ENCODE assay signal across 20 cellular contexts in the genomic region with DNA sequence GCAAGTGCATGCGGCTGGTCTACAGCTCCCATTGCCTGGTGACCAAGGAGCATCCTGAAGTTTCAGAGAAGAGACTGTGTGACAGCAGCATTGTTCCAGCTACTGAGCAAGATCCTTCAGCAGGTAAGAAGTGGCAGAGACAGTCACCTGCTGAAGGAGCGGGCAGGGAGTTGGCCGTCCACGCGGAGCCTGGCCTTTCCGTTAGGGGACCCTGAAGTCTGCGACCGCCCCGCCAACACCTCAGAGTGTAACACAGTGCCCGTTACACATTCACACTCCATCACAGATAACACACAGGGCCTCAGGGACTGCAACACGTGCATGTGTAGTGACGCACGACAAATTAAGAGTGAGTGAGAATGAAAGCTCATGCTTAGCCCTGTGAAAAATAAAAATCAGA.
DNase-seq lines count a peak whose midpoint lies in the region; ATAC-seq and TF ChIP-seq lines count a peak whose summit lies in the region.
"Had no signal": no experiment of that assay in that cellular context is flagged by ENCODE, and none has a peak within 500 bp of the region (broad histone marks: within the 10 kb centered on the region; RNA-seq: fewer than 3 reads in every experiment).

No MANE protein-coding gene starts in this region.

- peaks cover 79% of the 10 kb centered on the region for H3K4me1 Mint-ChIP-seq in activated CD8-positive, alpha-beta T cell treated with anti-CD3 and anti-CD28 coated beads for 36 hours (ENCODE audit: low read depth)
- peaks cover 51% of the 10 kb centered on the region for H3K4me1 Mint-ChIP-seq in activated CD8-positive, alpha-beta T cell treated with anti-CD3 and anti-CD28 coated beads, Interleukin-2, amount 10 ng/mL, durations not matched to agents 7 days and 5 days (ENCODE audit: low read depth)
- H3K4me1 Mint-ChIP-seq in stimulated activated naive CD8-positive, alpha-beta T cell treated with anti-CD3 and anti-CD28 coated beads, Interleukin-15, amount 100 ng/mL, for 72 hours = peaks cover 96% of the 10 kb centered on the region
- H3K4me1 Mint-ChIP-seq in activated naive CD8-positive, alpha-beta T cell (ENCODE audit: low read depth) = peaks cover 66% of the 10 kb centered on the region
- H3K4me1 Mint-ChIP-seq in progenitor cell of endocrine pancreas (ENCODE audit: low read depth) = no peaks in the 10 kb centered on the region

- CTCF ChIA-PET in activated CD8-positive, alpha-beta T cell treated with anti-CD3 and anti-CD28 coated beads for 36 hours (lab: Charles Lee) = interaction anchor here (0.7 to 2.2 kb wide), 8 partner anchors 10 to 297 kb away, joined by 3 to 8 read pairs (median 6); no protein-coding TSS in a partner anchor
- CTCF ChIA-PET in activated CD8-positive, alpha-beta T cell treated with anti-CD3 and anti-CD28 coated beads, Interleukin-2, amount 10 ng/mL, durations not matched to agents 7 days and 5 days (lab: Charles Lee) = interaction anchor here (1.8 kb wide), 1 partner anchor 11 kb away, joined by 10 read pairs; no protein-coding TSS in a partner anchor

- POLR2A ChIA-PET in activated CD8-positive, alpha-beta T cell treated with anti-CD3 and anti-CD28 coated beads for 36 hours (lab: Charles Lee) = interaction anchor here (0.6 to 29.9 kb wide), 12 partner anchors 11 to 83 kb away, joined by 3 to 853 read pairs (median 12); a partner anchor contains a TSS
- POLR2A ChIA-PET in activated CD8-positive, alpha-beta T cell treated with anti-CD3 and anti-CD28 coated beads, Interleukin-2, amount 10 ng/mL, durations not matched to agents 7 days and 5 days (lab: Charles Lee) = interaction anchor here (0.5 to 1.8 kb wide), 6 partner anchors 11 to 94 kb away, joined by 3 to 9 read pairs (median 3); a partner anchor contains a TSS

- H3K9me3 Mint-ChIP-seq in activated CD8-positive, alpha-beta T cell treated with anti-CD3 and anti-CD28 coated beads for 36 hours = peaks cover 2% of the 10 kb centered on the region
- no peaks in the 10 kb centered on the region for H3K9me3 Mint-ChIP-seq in activated CD8-positive, alpha-beta T cell treated with anti-CD3 and anti-CD28 coated beads, Interleukin-2, amount 10 ng/mL, durations not matched to agents 7 days and 5 days (ENCODE audit: insufficient read depth)
- peaks cover 6 to 8% of the 10 kb centered on the region in 2 donors for H3K9me3 Mint-ChIP-seq in stimulated activated naive CD8-positive, alpha-beta T cell treated with anti-CD3 and anti-CD28 coated beads, Interleukin-15, amount 100 ng/mL, for 72 hours
- H3K9me3 Mint-ChIP-seq in activated naive CD8-positive, alpha-beta T cell (ENCODE audit: low read depth) = no peaks in the 10 kb centered on the region
- H3K9me3 Mint-ChIP-seq in progenitor cell of endocrine pancreas (ENCODE audit: low read depth) = peaks cover 12% of the 10 kb centered on the region

- H3K36me3 Mint-ChIP-seq in activated CD8-positive, alpha-beta T cell treated with anti-CD3 and anti-CD28 coated beads for 36 hours (ENCODE audit: low read depth) = peaks cover 74% of the 10 kb centered on the region
- peaks cover 64% of the 10 kb centered on the region for H3K36me3 Mint-ChIP-seq in activated CD8-positive, alpha-beta T cell treated with anti-CD3 and anti-CD28 coated beads, Interleukin-2, amount 10 ng/mL, durations not matched to agents 7 days and 5 days (ENCODE audit: low read depth)
- H3K36me3 Mint-ChIP-seq in activated naive CD8-positive, alpha-beta T cell = peaks cover 20% of the 10 kb centered on the region
- H3K36me3 Mint-ChIP-seq in progenitor cell of endocrine pancreas (ENCODE audit: insufficient read depth) = peaks cover 32% of the 10 kb centered on the region

- peak overlapping the region; percentile 93 for H3K27ac Mint-ChIP-seq in activated CD8-positive, alpha-beta T cell treated with anti-CD3 and anti-CD28 coated beads for 36 hours
- no peak overlapping the region for H3K27ac Mint-ChIP-seq in activated CD8-positive, alpha-beta T cell treated with anti-CD3 and anti-CD28 coated beads, Interleukin-2, amount 10 ng/mL, durations not matched to agents 7 days and 5 days
- H3K27ac Mint-ChIP-seq in stimulated activated naive CD8-positive, alpha-beta T cell treated with anti-CD3 and anti-CD28 coated beads, Interleukin-15, amount 100 ng/mL, for 72 hours = peak overlapping the region in 1 of 2 donors; percentile 19
- H3K27ac Mint-ChIP-seq in activated naive CD8-positive, alpha-beta T cell = peak overlapping the region; percentile 93
- H3K27ac Mint-ChIP-seq in progenitor cell of endocrine pancreas = no peak overlapping the region

- peak overlapping the region; percentile 64 for H3K4me3 Mint-ChIP-seq in activated CD8-positive, alpha-beta T cell treated with anti-CD3 and anti-CD28 coated beads for 36 hours
- no peak overlapping the region for H3K4me3 Mint-ChIP-seq in activated CD8-positive, alpha-beta T cell treated with anti-CD3 and anti-CD28 coated beads, Interleukin-2, amount 10 ng/mL, durations not matched to agents 7 days and 5 days
- peak overlapping the region; percentile 9 to 80 for H3K4me3 Mint-ChIP-seq in stimulated activated naive CD8-positive, alpha-beta T cell treated with anti-CD3 and anti-CD28 coated beads, Interleukin-15, amount 100 ng/mL, for 72 hours
- H3K4me3 Mint-ChIP-seq in activated naive CD8-positive, alpha-beta T cell = no peak overlapping the region
- H3K4me3 Mint-ChIP-seq in progenitor cell of endocrine pancreas (ENCODE audit: low read depth) = no peak overlapping the region

- no peak for ATAC-seq in activated CD8-positive, alpha-beta T cell treated with anti-CD3 and anti-CD28 coated beads for 36 hours
- no peak for ATAC-seq in activated CD8-positive, alpha-beta T cell treated with anti-CD3 and anti-CD28 coated beads, Interleukin-2, amount 10 ng/mL, durations not matched to agents 7 days and 5 days
- no peak for ATAC-seq in stimulated activated naive CD8-positive, alpha-beta T cell treated with anti-CD3 and anti-CD28 coated beads, Interleukin-15, amount 100 ng/mL, for 72 hours
- no peak for ATAC-seq in stimulated activated naive CD8-positive, alpha-beta T cell treated with anti-CD3 and anti-CD28 coated beads, Interleukin-15, Interleukin-2, amounts not matched to agents 100 U/mL and 50 U/mL, for 24 hours
- ATAC-seq: Panc1 had no signal

- intact Hi-C loops in activated CD8-positive, alpha-beta T cell treated with anti-CD3 and anti-CD28 coated beads for 36 hours (cut with micrococcal nuclease) = loop anchor here (2.0 kb wide), 1 partner anchor 13 kb away; no protein-coding TSS in a partner anchor

- no peaks in the 10 kb centered on the region for H3K27me3 Mint-ChIP-seq in activated CD8-positive, alpha-beta T cell treated with anti-CD3 and anti-CD28 coated beads for 36 hours
- no peaks in the 10 kb centered on the region for H3K27me3 Mint-ChIP-seq in activated CD8-positive, alpha-beta T cell treated with anti-CD3 and anti-CD28 coated beads, Interleukin-2, amount 10 ng/mL, durations not matched to agents 7 days and 5 days (ENCODE audit: low read depth)
- no peaks in the 10 kb centered on the region for H3K27me3 Mint-ChIP-seq in stimulated activated naive CD8-positive, alpha-beta T cell treated with anti-CD3 and anti-CD28 coated beads, Interleukin-15, amount 100 ng/mL, for 72 hours
- no peaks in the 10 kb centered on the region for H3K27me3 Mint-ChIP-seq in activated naive CD8-positive, alpha-beta T cell
- H3K27me3 Mint-ChIP-seq in progenitor cell of endocrine pancreas = no peaks in the 10 kb centered on the region

- no peak for DNase-seq in activated CD8-positive, alpha-beta T cell treated with anti-CD3 and anti-CD28 coated beads for 36 hours
- no peak for DNase-seq in activated CD8-positive, alpha-beta T cell treated with anti-CD3 and anti-CD28 coated beads, Interleukin-2, amount 10 ng/mL, durations not matched to agents 7 days and 5 days
- no peak for DNase-seq in stimulated activated naive CD8-positive, alpha-beta T cell treated with anti-CD3 and anti-CD28 coated beads, Interleukin-15, amount 100 ng/mL, for 72 hours
- DNase-seq in stimulated activated naive CD8-positive, alpha-beta T cell treated with anti-CD3 and anti-CD28 coated beads, Interleukin-15, Interleukin-2, amounts not matched to agents 100 U/mL and 50 U/mL, for 24 hours = no peak
- DNase-seq in COR-L47 (lab: John Stamatoyannopoulos, UW) (no peak), HK-2 (ENCODE audit: unreplicated experiment) (no peak), progenitor cell of endocrine pancreas (ENCODE audit: low spot score, unreplicated experiment) (no peak)
- DNase-seq: EL; GF-D8; GOT3; HCEC 1CT; MV-4-11; NCI-H1105 treated with DMSO at 0.1 percent for 48 hours; NCI-H2029 treated with DMSO at 0.1 percent for 48 hours; NCI-H345; NCI-H524; NCI-H774; NK-92 treated with Interleukin-12 subunit alpha and Interleukin-12 subunit beta, amount 100 ng/mL, for 24 hours had no signal

- no peak for TF ChIP-seq CTCF in activated CD8-positive, alpha-beta T cell treated with anti-CD3 and anti-CD28 coated beads for 36 hours (IDR thresholded peaks at IDR 0.05)
- no peak for TF ChIP-seq CTCF in progenitor cell of endocrine pancreas (IDR thresholded peaks at IDR 0.05; ENCODE audit: unreplicated experiment)

Comparison
In these comparisons a context has a peak if more than half of its experiments do, and no peak if none do; other contexts are left out.
1. H3K27ac Mint-ChIP-seq: peak in activated CD8-positive, alpha-beta T cell treated with anti-CD3 and anti-CD28 coated beads for 36 hours (single experiment) and activated naive CD8-positive, alpha-beta T cell (single experiment); none in activated CD8-positive, alpha-beta T cell treated with anti-CD3 and anti-CD28 coated beads, Interleukin-2, amount 10 ng/mL, durations not matched to agents 7 days and 5 days (single experiment) and progenitor cell of endocrine pancreas (single experiment).
2. H3K4me3 Mint-ChIP-seq: peak in activated CD8-positive, alpha-beta T cell treated with anti-CD3 and anti-CD28 coated beads for 36 hours (single experiment) and stimulated activated naive CD8-positive, alpha-beta T cell treated with anti-CD3 and anti-CD28 coated beads, Interleukin-15, amount 100 ng/mL, for 72 hours (2 of 2); none in activated CD8-positive, alpha-beta T cell treated with anti-CD3 and anti-CD28 coated beads, Interleukin-2, amount 10 ng/mL, durations not matched to agents 7 days and 5 days (single experiment), activated naive CD8-positive, alpha-beta T cell (single experiment) and progenitor cell of endocrine pancreas (single experiment).